Comparison of ENCODE assay signal across 15 cellular contexts in the genomic region with DNA sequence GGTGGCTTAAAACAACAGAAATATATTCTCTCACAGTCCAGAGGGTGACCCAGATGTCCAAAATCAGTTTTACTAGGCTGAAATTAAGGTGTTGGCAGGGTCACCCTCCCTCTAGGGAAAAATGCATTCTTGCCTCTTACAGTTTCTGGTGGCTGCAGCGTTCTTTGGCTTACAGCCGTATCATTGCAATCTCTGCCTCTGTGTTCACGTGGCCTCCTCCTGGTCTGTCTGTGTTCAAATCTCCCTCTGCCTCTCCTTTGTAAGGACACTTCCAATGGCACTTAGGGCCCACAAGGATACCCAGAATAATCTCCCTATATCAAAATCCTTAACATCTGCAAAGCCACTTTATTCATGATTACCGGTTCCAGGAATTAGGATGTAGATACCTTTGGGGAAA. TPM values are rescaled to one million over a fixed set of nuclear protein-coding genes. Genes with fewer than 3 reads are reported as not detected.
A peak's percentile ranks its signal among the peaks of the same experiment; 100 is the strongest.
DNase-seq lines count a peak whose midpoint lies in the region; ATAC-seq and TF ChIP-seq lines count a peak whose summit lies in the region.
"Had no signal": no experiment of that assay in that cellular context is flagged by ENCODE, and none has a peak within 500 bp of the region (broad histone marks: within the 10 kb centered on the region; RNA-seq: fewer than 3 reads in every experiment).

No MANE protein-coding gene starts in this region.

- H3K9me3 ChIP-seq in mammary epithelial cell (replicated peaks; ENCODE audit: insufficient read depth, low read length) (no peaks in the 10 kb centered on the region), neural progenitor cell (ENCODE audit: low read depth) (no peaks in the 10 kb centered on the region)
- H3K9me3 ChIP-seq: Caco-2, HAP-1 had no signal

- POLR2A ChIA-PET in MCF 10A (lab: Yijun Ruan, JAX) = no interaction called here
- POLR2A ChIA-PET in WTC11 (lab: Charles Lee) = no interaction called here

- ATAC-seq in WTC11 = 0 out of 2 replicates have a peak, but pooled peaks have one; percentile 20

- H3K4me1 Mint-ChIP-seq in MCF 10A (ENCODE audit: insufficient read depth, unreplicated experiment) (peaks cover 16% of the 10 kb centered on the region), WTC11 (peaks cover 8% of the 10 kb centered on the region; the same call in 1 of the 2 replicates), neural progenitor cell (no peaks in the 10 kb centered on the region)
- H3K4me1 Mint-ChIP-seq: CD4-positive, alpha-beta memory T cell had no signal

- no peak overlapping the region for H3K27ac ChIP-seq in mammary epithelial cell (ENCODE audit: insufficient read depth, low read depth, low read length)
- no peak overlapping the region for H3K27ac ChIP-seq in neural progenitor cell
- H3K27ac ChIP-seq: GM23248 had no signal

- H3F3A ChIP-seq in neural progenitor cell (ENCODE audit: low read depth) = no peaks in the 10 kb centered on the region

- peak overlapping the region; percentile 73 for H2AFZ ChIP-seq in mammary epithelial cell (ENCODE audit: low read depth, low read length)
- peak overlapping the region; percentile 22 for H2AFZ ChIP-seq in neural progenitor cell (replicated peaks)
- H2AFZ ChIP-seq: GM23248 had no signal

- no peaks in the 10 kb centered on the region for H4K20me1 ChIP-seq in mammary epithelial cell (ENCODE audit: insufficient read depth, low read length)
- no peaks in the 10 kb centered on the region for H4K20me1 ChIP-seq in neural progenitor cell (ENCODE audit: low read depth)

- H3K27me3 Mint-ChIP-seq in MCF 10A (ENCODE audit: insufficient read depth, unreplicated experiment) (no peaks in the 10 kb centered on the region), WTC11 (ENCODE audit: low read depth) (no peaks in the 10 kb centered on the region), neural progenitor cell (ENCODE audit: insufficient read depth, low read depth) (no peaks in the 10 kb centered on the region)

- H3K27ac Mint-ChIP-seq in MCF 10A (ENCODE audit: low read depth, unreplicated experiment) (no peak overlapping the region), WTC11 (no peak overlapping the region; the same call in 1 of the 2 replicates), neural progenitor cell (no peak overlapping the region)
- H3K27ac Mint-ChIP-seq: CD4-positive, alpha-beta memory T cell; HFFc6 had no signal

- CTCF ChIA-PET in mammary epithelial cell (lab: Charles Lee; ENCODE audit: low non-redundant PET) = no interaction called here
- CTCF ChIA-PET in MCF 10A (lab: Yijun Ruan, JAX) = no interaction called here
- CTCF ChIA-PET in WTC11 (lab: Charles Lee) = no interaction called here

- no peak overlapping the region for H3K4me2 ChIP-seq in mammary epithelial cell (ENCODE audit: insufficient read depth, low read depth, low read length)
- no peak overlapping the region for H3K4me2 ChIP-seq in neural progenitor cell

- WGBS in mammary epithelial cell (ENCODE audit: low coverage, missing lambda C conversion rate) = 19% methylated on average over 4 of the region's 4 CpGs

- H3K36me3 Mint-ChIP-seq in MCF 10A (ENCODE audit: insufficient read depth, unreplicated experiment) = no peaks in the 10 kb centered on the region
- H3K36me3 Mint-ChIP-seq in WTC11 = no peaks in the 10 kb centered on the region
- H3K36me3 Mint-ChIP-seq in neural progenitor cell = no peaks in the 10 kb centered on the region
- H3K36me3 Mint-ChIP-seq: CD4-positive, alpha-beta memory T cell had no signal

- no peak overlapping the region for H3K9ac ChIP-seq in mammary epithelial cell (ENCODE audit: insufficient read depth, low read length)
- H3K9ac ChIP-seq in neural progenitor cell = no peak overlapping the region
- H3K9ac ChIP-seq: GM23248 had no signal

- dilution Hi-C loops in mammary epithelial cell (cut with HindIII; ENCODE audit: low sequenced_read_pairs) = no loop called here

- H3K4me3 ChIP-seq in mammary epithelial cell (replicated peaks in 1 of 3; ENCODE audit: insufficient read depth in 1 of 3, low read depth in 2 of 3, low read length in 3 of 3) (no peak overlapping the region), neural progenitor cell (no peak overlapping the region)
- H3K4me3 ChIP-seq: GM23248, HAP-1 had no signal

- no peaks in the 10 kb centered on the region for H3K79me2 ChIP-seq in mammary epithelial cell (ENCODE audit: insufficient read depth, low read length)
- H3K79me2 ChIP-seq in neural progenitor cell (ENCODE audit: low read depth) = no peaks in the 10 kb centered on the region

- TF ChIP-seq CTCF in mammary epithelial cell (conservative IDR thresholded peaks at IDR 0.05 in 1 of 2, IDR thresholded peaks at IDR 0.05 in 1 of 2; ENCODE audit: extremely low read depth in 1 of 2, insufficient read depth in 1 of 2, low read depth in 1 of 2, low read length in 2 of 2) = no peak
- TF ChIP-seq CTCF in MCF 10A (IDR thresholded peaks at IDR 0.05; ENCODE audit: unreplicated experiment) = no peak
- TF ChIP-seq CTCF in WTC11 (IDR thresholded peaks at IDR 0.05) = no peak
- no peak for TF ChIP-seq CTCF in neural progenitor cell (IDR thresholded peaks at IDR 0.05)

- H3K27me3 ChIP-seq in mammary epithelial cell (ENCODE audit: insufficient read depth, low read length) = no peaks in the 10 kb centered on the region
- H3K27me3 ChIP-seq in neural progenitor cell = no peaks in the 10 kb centered on the region

- in situ Hi-C loops in mammary epithelial cell (cut with MboI; ENCODE audit: low sequenced_read_pairs in 2 of 2) = no loop called here

- no TSS peak for BruUV-seq in mammary epithelial cell (replicated peaks; lab: Mats Ljungman, UMichigan)
- no TSS peak for BruUV-seq in MCF 10A (replicated peaks; lab: Mats Ljungman, UMichigan)

- H3K4me1 ChIP-seq in mammary epithelial cell (ENCODE audit: insufficient read depth, low read length) (no peaks in the 10 kb centered on the region), neural progenitor cell (no peaks in the 10 kb centered on the region)
- H3K4me1 ChIP-seq: Caco-2, HAP-1 had no signal

- DNase-seq in mammary epithelial cell = no peak
- DNase-seq in MCF 10A (ENCODE audit: unreplicated experiment) = no peak
- DNase-seq in WTC11 (ENCODE audit: low spot score) = no peak
- no peak for DNase-seq in neural progenitor cell (ENCODE audit: low spot score)
- no peak for DNase-seq in NCI-H1092 treated with DMSO at 0.1 percent for 48 hours (lab: John Stamatoyannopoulos, UW)
- no peak for DNase-seq in pons (ENCODE audit: low spot score)
- no peak for DNase-seq in anterior cingulate cortex (lab: John Stamatoyannopoulos, UW)
- DNase-seq: C1 segment of cervical spinal cord; Caco-2; CD4-positive, alpha-beta memory T cell; DMS153; DND-41; GM23248; HFFc6 had no signal

- no peaks in the 10 kb centered on the region for H3K36me3 ChIP-seq in mammary epithelial cell (ENCODE audit: insufficient read depth, low read length)
- H3K36me3 ChIP-seq in neural progenitor cell = no peaks in the 10 kb centered on the region
- H3K36me3 ChIP-seq: HAP-1 had no signal

- intact Hi-C loops in mammary epithelial cell (cut with micrococcal nuclease) (no loop called here), MCF 10A (cut with micrococcal nuclease) (no loop called here)

- H3K4me3 Mint-ChIP-seq in MCF 10A (ENCODE audit: unreplicated experiment) = no peak overlapping the region
- no peak overlapping the region for H3K4me3 Mint-ChIP-seq in WTC11
- no peak overlapping the region for H3K4me3 Mint-ChIP-seq in neural progenitor cell
- H3K4me3 Mint-ChIP-seq: CD4-positive, alpha-beta memory T cell; HFFc6 had no signal

- H3K9me3 Mint-ChIP-seq in MCF 10A (ENCODE audit: unreplicated experiment) (peaks cover 3% of the 10 kb centered on the region), WTC11 (no peaks in the 10 kb centered on the region), neural progenitor cell (peaks cover 4% of the 10 kb centered on the region)
- H3K9me3 Mint-ChIP-seq: HFFc6 had no signal

TF ChIP-seq in WTC11, 78 proteins besides CTCF, POLR2A, EP300 and RAD21 (continues in another document):
- TF ChIP-seq CREM (CRISPR knock-in tag; IDR thresholded peaks at IDR 0.05) (no peak), MLX (CRISPR knock-in tag; IDR thresholded peaks at IDR 0.05) (no peak), KAT7 (CRISPR knock-in tag; IDR thresholded peaks at IDR 0.05; ENCODE audit: borderline replicate concordance) (no peak), ZNF671 (CRISPR knock-in tag; IDR thresholded peaks at IDR 0.05) (no peak), CREB1 (CRISPR knock-in tag; IDR thresholded peaks at IDR 0.05) (no peak), ZNF317 (CRISPR knock-in tag; IDR thresholded peaks at IDR 0.05; ENCODE audit: borderline replicate concordance, low read depth) (no peak)

RNA-seq across cellular contexts. Expression of gene KCTD12, which starts 21.1 kb away (rescaled TPM):
- 10 to 100 TPM; 57.0 to 80.1 TPM for total RNA-seq in mammary epithelial cell
- polyA plus RNA-seq in mammary epithelial cell = 25.3 TPM
- 52.3 TPM for polyA minus RNA-seq in mammary epithelial cell
- 15.6 and 15.8 TPM in 2 replicates for total RNA-seq in MCF 10A (2022)
- total RNA-seq in WTC11 (2021) = 6.7 to 8.0 TPM (median 7.8 TPM) in 3 replicates
- 1.9 TPM in 2 replicates for total RNA-seq in neural progenitor cell (ENCODE audit: low replicate concordance)
